Comparison of ENCODE assay signal across 16 cellular contexts in the genomic region with DNA sequence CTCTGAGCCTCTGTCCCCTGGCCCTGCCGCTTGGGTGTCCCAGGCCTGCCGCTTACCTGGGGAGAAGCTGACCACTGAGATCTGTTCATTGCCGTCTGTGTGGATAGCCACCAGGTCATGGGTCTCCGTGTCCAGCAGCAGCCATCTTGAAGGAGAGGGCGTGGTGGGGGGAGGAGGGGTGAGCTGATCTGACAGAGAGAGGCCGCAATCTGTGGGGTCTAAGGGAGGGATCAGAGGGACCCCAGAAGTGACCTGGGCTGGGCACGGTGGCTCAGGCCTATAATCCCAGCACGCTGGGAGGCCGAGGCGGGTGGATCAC. TPM values are rescaled to one million over a fixed set of nuclear protein-coding genes. Genes with fewer than 3 reads are reported as not detected.
DNase-seq lines count a peak whose midpoint lies in the region; ATAC-seq and TF ChIP-seq lines count a peak whose summit lies in the region.
"Had no signal": no experiment of that assay in that cellular context is flagged by ENCODE, and none has a peak within 500 bp of the region (broad histone marks: within the 10 kb centered on the region; RNA-seq: fewer than 3 reads in every experiment).

No MANE protein-coding gene starts in this region.

- intact Hi-C loops in activated CD4-positive, alpha-beta T cell treated with anti-CD3 and anti-CD28 coated beads, Interleukin-2, amount 10 ng/mL, durations not matched to agents 24 days and 14 days (cut with micrococcal nuclease) = no loop called here
- intact Hi-C loops in body of pancreas (cut with DNase I) = no loop called here

- no peaks in the 10 kb centered on the region for H3K27me3 Mint-ChIP-seq in activated CD4-positive, alpha-beta T cell treated with anti-CD3 and anti-CD28 coated beads, Interleukin-2, amount 10 ng/mL, durations not matched to agents 24 days and 14 days
- H3K27me3 Mint-ChIP-seq: activated naive CD8-positive, alpha-beta T cell treated with anti-CD3 and anti-CD28 coated beads, Interleukin-2, amount 10 ng/mL, durations not matched to agents 7 days and 5 days had no signal

- 58 to 84% methylated on average over 5 to 10 of the region's 10 CpGs for WGBS in body of pancreas, 2 donors
- 93 to 97% methylated on average over 6 to 10 of the region's 10 CpGs for WGBS in upper lobe of left lung, 2 donors

- H3K27ac Mint-ChIP-seq in activated CD4-positive, alpha-beta T cell treated with anti-CD3 and anti-CD28 coated beads, Interleukin-2, amount 10 ng/mL, durations not matched to agents 24 days and 14 days = peak overlapping the region; percentile 11
- H3K27ac Mint-ChIP-seq: activated naive CD8-positive, alpha-beta T cell treated with anti-CD3 and anti-CD28 coated beads, Interleukin-2, amount 10 ng/mL, durations not matched to agents 7 days and 5 days; activated T-helper 2 cell treated with anti-CD3 and anti-CD28 coated beads, Interferon-gamma antibody, Interleukin-2, Interleukin-4, amounts not matched to agents 10 μg/mL and 5 μg/mL and 100 μg/mL, durations not matched to agents 14 hours and 24 hours and 36 hours had no signal

- H3K36me3 ChIP-seq in body of pancreas (replicated peaks in 1 of 2; ENCODE audit: insufficient read depth in 1 of 2, low read depth in 2 of 2) (peaks cover 0 to 10% of the 10 kb centered on the region in 2 donors), upper lobe of left lung (peaks cover 14 to 78% (median 48%) of the 10 kb centered on the region in 4 donors)
- H3K36me3 ChIP-seq: BE2C had no signal

- no peak for TF ChIP-seq EP300 in upper lobe of left lung (IDR thresholded peaks at IDR 0.05)

- H3K4me1 Mint-ChIP-seq in activated CD4-positive, alpha-beta T cell treated with anti-CD3 and anti-CD28 coated beads, Interleukin-2, amount 10 ng/mL, durations not matched to agents 24 days and 14 days = peaks cover 16% of the 10 kb centered on the region

- H3K9me3 Mint-ChIP-seq in activated CD4-positive, alpha-beta T cell treated with anti-CD3 and anti-CD28 coated beads, Interleukin-2, amount 10 ng/mL, durations not matched to agents 24 days and 14 days = no peaks in the 10 kb centered on the region
- H3K9me3 Mint-ChIP-seq: activated naive CD8-positive, alpha-beta T cell treated with anti-CD3 and anti-CD28 coated beads, Interleukin-2, amount 10 ng/mL, durations not matched to agents 7 days and 5 days; activated T-helper 2 cell treated with anti-CD3 and anti-CD28 coated beads, Interferon-gamma antibody, Interleukin-2, Interleukin-4, amounts not matched to agents 10 μg/mL and 5 μg/mL and 100 μg/mL, durations not matched to agents 14 hours and 24 hours and 36 hours had no signal

- H3K4me3 Mint-ChIP-seq in activated CD4-positive, alpha-beta T cell treated with anti-CD3 and anti-CD28 coated beads, Interleukin-2, amount 10 ng/mL, durations not matched to agents 24 days and 14 days = no peak overlapping the region
- H3K4me3 Mint-ChIP-seq: activated naive CD8-positive, alpha-beta T cell treated with anti-CD3 and anti-CD28 coated beads, Interleukin-2, amount 10 ng/mL, durations not matched to agents 7 days and 5 days had no signal

- no peaks in the 10 kb centered on the region for H3K27me3 ChIP-seq in body of pancreas
- no peaks in the 10 kb centered on the region for H3K27me3 ChIP-seq in upper lobe of left lung
- H3K27me3 ChIP-seq: BE2C, gastroesophageal sphincter, right atrium auricular region, transverse colon had no signal

- peak overlapping the region in 1 of 2 donors; percentile 7 for H3K4me3 ChIP-seq in body of pancreas
- H3K4me3 ChIP-seq in iPS-18c (ENCODE audit: insufficient read depth, low read depth, low read length) = peak overlapping the region; percentile 71
- no peak overlapping the region for H3K4me3 ChIP-seq in upper lobe of left lung
- H3K4me3 ChIP-seq: gastroesophageal sphincter, left ventricle myocardium inferior, right atrium auricular region, transverse colon had no signal

- H3K4me1 ChIP-seq in body of pancreas (no peaks in the 10 kb centered on the region), upper lobe of left lung (peaks cover 6 to 15% (median 10%) of the 10 kb centered on the region in 4 donors)

- no peak for DNase-seq in activated CD4-positive, alpha-beta T cell treated with anti-CD3 and anti-CD28 coated beads, Interleukin-2, amount 10 ng/mL, durations not matched to agents 24 days and 14 days
- no peak for DNase-seq in activated CD4-positive, alpha-beta T cell treated with anti-CD3 and anti-CD28 coated beads for 4 hours
- DNase-seq in body of pancreas = peak in 2 of 4 donors; percentile 23 to 33
- no peak for DNase-seq in DMS53 treated with DMSO at 0.1 percent for 48 hours (lab: John Stamatoyannopoulos, UW; ENCODE audit: unreplicated experiment)
- DNase-seq in upper lobe of left lung = no peak
- no peak for DNase-seq in NCI-H146 treated with DMSO at 0.1 percent for 48 hours (lab: John Stamatoyannopoulos, UW; ENCODE audit: unreplicated experiment)

- H3K9me3 ChIP-seq in body of pancreas = no peaks in the 10 kb centered on the region
- no peaks in the 10 kb centered on the region for H3K9me3 ChIP-seq in iPS-18c (ENCODE audit: control insufficient read depth, insufficient read depth, low read length)
- no peaks in the 10 kb centered on the region for H3K9me3 ChIP-seq in upper lobe of left lung
- H3K9me3 ChIP-seq: BE2C, gastroesophageal sphincter, left ventricle myocardium inferior, right atrium auricular region, transverse colon had no signal

- no peak for ATAC-seq in body of pancreas
- ATAC-seq in HG03439 (IDR thresholded peaks at IDR 0.05; ENCODE audit: unreplicated experiment) = no peak
- no peak for ATAC-seq in upper lobe of left lung (ENCODE audit: low FRiP score in 2 of 2)

- no peak for TF ChIP-seq CTCF in body of pancreas (IDR thresholded peaks at IDR 0.05)
- no peak for TF ChIP-seq CTCF in upper lobe of left lung (IDR thresholded peaks at IDR 0.05)

- peaks cover 73% of the 10 kb centered on the region for H3K36me3 Mint-ChIP-seq in activated CD4-positive, alpha-beta T cell treated with anti-CD3 and anti-CD28 coated beads, Interleukin-2, amount 10 ng/mL, durations not matched to agents 24 days and 14 days (ENCODE audit: low read depth)

- TF ChIP-seq POLR2A in body of pancreas (IDR thresholded peaks at IDR 0.05) (no peak), upper lobe of left lung (IDR thresholded peaks at IDR 0.05) (no peak)

- peak overlapping the region; percentile 57 to 87 (median 81) for H3K27ac ChIP-seq in body of pancreas
- no peak overlapping the region for H3K27ac ChIP-seq in upper lobe of left lung
- H3K27ac ChIP-seq: gastroesophageal sphincter, KMS-11, right atrium auricular region had no signal

RNA-seq across cellular contexts. Expression of gene GPR4, which starts 14.7 kb away (rescaled TPM):
- total RNA-seq in activated CD4-positive, alpha-beta T cell treated with anti-CD3 and anti-CD28 coated beads, Interleukin-2, amount 10 ng/mL, durations not matched to agents 24 days and 14 days = not detected in 2 replicates
- total RNA-seq in body of pancreas (1 to 10 TPM in 1 of 2 donors, under 1 TPM in 1; 0.99 to 1.3 TPM), upper lobe of left lung (10 to 100 TPM in 2 of 6 donors, 1 to 10 TPM in 4; 1.0 to 22.1 (median 6.8) TPM)
- total RNA-seq: activated naive CD8-positive, alpha-beta T cell treated with anti-CD3 and anti-CD28 coated beads, Interleukin-2, amount 10 ng/mL, durations not matched to agents 7 days and 5 days; activated T-helper 2 cell treated with anti-CD3 and anti-CD28 coated beads, Interferon-gamma antibody, Interleukin-2, Interleukin-4, amounts not matched to agents 10 μg/mL and 5 μg/mL and 100 μg/mL, durations not matched to agents 14 hours and 24 hours and 36 hours had no signal

RNA-seq across cellular contexts. Expression of gene EML2, which starts 22.5 kb away (rescaled TPM):
- total RNA-seq in activated CD4-positive, alpha-beta T cell treated with anti-CD3 and anti-CD28 coated beads, Interleukin-2, amount 10 ng/mL, durations not matched to agents 24 days and 14 days = 157 and 180 TPM in 2 replicates
- total RNA-seq in body of pancreas (10 to 100 TPM; 25.7 to 60.6 TPM), upper lobe of left lung (10 to 100 TPM; 34.1 to 70.2 (median 48.2) TPM)

RNA-seq across cellular contexts. Expression of gene OPA3, which starts 32.1 kb away (rescaled TPM):
- total RNA-seq in activated CD4-positive, alpha-beta T cell treated with anti-CD3 and anti-CD28 coated beads, Interleukin-2, amount 10 ng/mL, durations not matched to agents 24 days and 14 days = 14.0 and 15.3 TPM in 2 replicates
- total RNA-seq in body of pancreas = 10 to 100 TPM in 1 of 2 donors, 1 to 10 TPM in 1; 4.2 to 22.7 TPM
- total RNA-seq in upper lobe of left lung = 10 to 100 TPM in 5 of 6 donors, 1 to 10 TPM in 1; 9.9 to 14.3 (median 12.7) TPM

RNA-seq across cellular contexts. Expression of gene GIPR, which starts 51.4 kb away (rescaled TPM):
- 4.2 and 5.8 TPM in 2 replicates for total RNA-seq in activated CD4-positive, alpha-beta T cell treated with anti-CD3 and anti-CD28 coated beads, Interleukin-2, amount 10 ng/mL, durations not matched to agents 24 days and 14 days
- total RNA-seq in body of pancreas = 1 to 10 TPM; 3.9 to 9.2 TPM
- 10 to 100 TPM in 1 of 6 donors, 1 to 10 TPM in 5; 2.9 to 17.8 (median 6.0) TPM for total RNA-seq in upper lobe of left lung

Comparison
In these comparisons a context has a peak if more than half of its experiments do, and no peak if none do; other contexts are left out.
1. H3K27ac ChIP-seq: peak in body of pancreas (4 of 4); none in upper lobe of left lung (0 of 4).